In the genomic region with DNA sequence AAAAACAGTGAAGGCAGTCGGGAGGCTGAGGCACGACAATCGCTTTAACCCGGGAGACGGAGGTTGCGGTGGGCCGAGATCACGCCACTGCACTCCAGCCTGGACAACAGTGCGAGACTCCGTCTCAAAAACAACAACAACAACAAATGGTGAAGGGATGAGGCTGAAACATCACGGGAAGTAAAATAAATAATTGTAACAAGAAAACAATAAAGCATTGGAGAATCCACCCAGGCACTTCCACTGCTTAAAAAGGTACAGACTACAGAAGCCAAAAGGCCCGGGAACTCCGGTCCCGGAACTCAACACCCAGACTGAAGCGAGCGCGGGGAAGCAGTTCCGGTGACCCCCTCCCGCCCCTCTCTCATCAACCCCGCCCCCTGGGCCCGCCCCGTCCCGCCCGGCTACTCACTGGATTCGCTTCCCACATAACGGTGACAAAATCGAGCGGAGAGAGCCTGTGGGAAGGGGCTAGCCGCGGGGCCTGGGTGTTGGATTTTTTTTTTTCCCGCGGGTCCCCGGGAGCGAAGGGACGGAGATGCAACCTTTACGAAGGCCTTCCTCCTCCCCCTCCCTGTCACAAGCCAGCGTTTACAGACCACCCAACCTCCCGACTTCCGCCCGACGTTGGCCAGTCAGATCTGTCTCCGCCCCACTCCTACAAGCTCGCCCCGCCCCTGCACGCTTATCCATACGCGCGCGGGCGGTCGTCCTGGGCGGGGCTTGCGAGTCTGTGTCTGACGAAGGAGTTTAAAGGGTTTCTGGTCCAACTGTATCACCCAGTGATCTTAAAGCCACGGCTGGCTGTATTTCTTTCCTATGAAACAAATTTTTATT, we compare ENCODE assay signal across 8 cellular contexts. TPM values are rescaled to one million over a fixed set of nuclear protein-coding genes. Genes with fewer than 3 reads are reported as not detected.
DNase-seq lines count a peak whose midpoint lies in the region; ATAC-seq, FAIRE-seq and TF ChIP-seq lines count a peak whose summit lies in the region.

A gene with protein sequence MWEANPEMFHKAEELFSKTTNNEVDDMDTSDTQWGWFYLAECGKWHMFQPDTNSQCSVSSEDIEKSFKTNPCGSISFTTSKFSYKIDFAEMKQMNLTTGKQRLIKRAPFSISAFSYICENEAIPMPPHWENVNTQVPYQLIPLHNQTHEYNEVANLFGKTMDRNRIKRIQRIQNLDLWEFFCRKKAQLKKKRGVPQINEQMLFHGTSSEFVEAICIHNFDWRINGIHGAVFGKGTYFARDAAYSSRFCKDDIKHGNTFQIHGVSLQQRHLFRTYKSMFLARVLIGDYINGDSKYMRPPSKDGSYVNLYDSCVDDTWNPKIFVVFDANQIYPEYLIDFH (minus strand): TSS at position 600 of the 837 bp plus-strand sequence. CDS start 170 bp downstream, at position 430.

- no peaks in the 10 kb centered on the region for H3K27me3 Mint-ChIP-seq in T-helper 1 cell treated with Interleukin-12 subunit alpha and Interleukin-12 subunit beta and Interleukin-4 antibody, amounts not matched to agents 30 μg/mL and 1 μg/mL, for 36 hours (ENCODE audit: low read depth)

- H3K9me3 Mint-ChIP-seq in T-helper 1 cell treated with Interleukin-12 subunit alpha and Interleukin-12 subunit beta and Interleukin-4 antibody, amounts not matched to agents 30 μg/mL and 1 μg/mL, for 36 hours: no peaks in the 10 kb centered on the region

- H3K27me3 ChIP-seq in left ventricle myocardium inferior (ENCODE audit: low read depth) (peaks cover 10% of the 10 kb centered on the region), prostate gland (replicated peaks; ENCODE audit: insufficient read depth) (no peaks in the 10 kb centered on the region)

- peak; percentile 96 for ATAC-seq in HG02870 (IDR thresholded peaks at IDR 0.05; ENCODE audit: unreplicated experiment)

- intact Hi-C loops in left ventricle myocardium inferior (cut with micrococcal nuclease) (no loop called here), prostate gland (cut with DNase I) (loop anchor here (5.0 kb wide), 1 partner anchor 399 kb away; a partner anchor contains a TSS)

- H3K4me1 Mint-ChIP-seq in T-helper 1 cell treated with Interleukin-12 subunit alpha and Interleukin-12 subunit beta and Interleukin-4 antibody, amounts not matched to agents 30 μg/mL and 1 μg/mL, for 36 hours (ENCODE audit: low read depth): peaks cover 43% of the 10 kb centered on the region

- H3K4me1 ChIP-seq in left ventricle myocardium inferior (peaks cover 33% of the 10 kb centered on the region), prostate gland (replicated peaks) (peaks cover 3% of the 10 kb centered on the region)

- H3K4me3 ChIP-seq in left ventricle myocardium inferior (peak within 1 kb of the TSS; percentile 80), prostate gland (peak within 1 kb of the TSS; percentile 44 to 69)

- WGBS in prostate gland: under 1% methylated on average over 55 of the region's 55 CpGs

- H3K27ac Mint-ChIP-seq in T-helper 1 cell treated with Interleukin-12 subunit alpha and Interleukin-12 subunit beta and Interleukin-4 antibody, amounts not matched to agents 30 μg/mL and 1 μg/mL, for 36 hours: peak within 1 kb of the TSS; percentile 97

- no peak for TF ChIP-seq CTCF in GM13976 (IDR thresholded peaks at IDR 0.05; ENCODE audit: borderline replicate concordance, control extremely low read depth, extremely low read depth, insufficient read depth, missing control alignments)
- TF ChIP-seq CTCF in left ventricle myocardium inferior (IDR thresholded peaks at IDR 0.05; ENCODE audit: borderline replicate concordance): no peak
- TF ChIP-seq CTCF in prostate gland (IDR thresholded peaks at IDR 0.05): no peak

- peak; percentile 36 for TF ChIP-seq POLR2A in prostate gland (IDR thresholded peaks at IDR 0.05)

- in situ Hi-C loops in GM13976 (cut with MboI; ENCODE audit: low sequenced_read_pairs, unreplicated experiment): no loop called here

- H3K36me3 ChIP-seq in left ventricle myocardium inferior (no peaks in the 10 kb centered on the region), prostate gland (no peaks in the 10 kb centered on the region)

- DNase-seq in GM13976 (ENCODE audit: low spot score) (peak; percentile 95), NCI-H1694 (lab: John Stamatoyannopoulos, UW) (peak; percentile 97), amniotic stem cell (lab: John Stamatoyannopoulos, UW) (peak; percentile 96), left ventricle myocardium inferior (peak; percentile 99), prostate gland (ENCODE audit: low spot score) (peak; percentile 96), urothelium cell line (ENCODE audit: low spot score) (peak; percentile 99)

- peak within 1 kb of the TSS; percentile 93 for H3K27ac ChIP-seq in left ventricle myocardium inferior (replicated peaks)
- peak within 1 kb of the TSS; percentile 91 to 93 for H3K27ac ChIP-seq in prostate gland

- peaks cover 20% of the 10 kb centered on the region for H3K36me3 Mint-ChIP-seq in T-helper 1 cell treated with Interleukin-12 subunit alpha and Interleukin-12 subunit beta and Interleukin-4 antibody, amounts not matched to agents 30 μg/mL and 1 μg/mL, for 36 hours (ENCODE audit: low read depth)

- peak; percentile 99 for FAIRE-seq in urothelium cell line (lab: Jason Lieb, UNC)

- H3K9me3 ChIP-seq in left ventricle myocardium inferior (replicated peaks) (no peaks in the 10 kb centered on the region), prostate gland (no peaks in the 10 kb centered on the region)

- H3K4me3 Mint-ChIP-seq in T-helper 1 cell treated with Interleukin-12 subunit alpha and Interleukin-12 subunit beta and Interleukin-4 antibody, amounts not matched to agents 30 μg/mL and 1 μg/mL, for 36 hours: peak within 1 kb of the TSS; percentile 97

RNA-seq across cellular contexts. Expression of the gene that starts here (rescaled TPM):
- total RNA-seq in left ventricle myocardium inferior: 4.7 TPM
- 10 to 100 TPM; 19.6 to 26.8 TPM for total RNA-seq in prostate gland

Comparison
In these comparisons a context has a peak if more than half of its experiments do, and no peak if none do; other contexts are left out.
1. Peak in every context shown above with its lines: DNase-seq, ATAC-seq, H3K4me3 ChIP-seq and H3K27ac ChIP-seq.